In genomic region chr9:114722363-114722695, GRCh38 we compare ENCODE assay signal across 20 cellular contexts. TPM values are rescaled to one million over a fixed set of nuclear protein-coding genes. Genes with fewer than 3 reads are reported as not detected.
DNase-seq lines count a peak whose midpoint lies in the region; ATAC-seq, FAIRE-seq and TF ChIP-seq lines count a peak whose summit lies in the region.
"Had no signal": no experiment of that assay in that cellular context is flagged by ENCODE, and none has a peak within 500 bp of the region (broad histone marks: within the 10 kb centered on the region; RNA-seq: fewer than 3 reads in every experiment).

No MANE protein-coding gene starts in this region.

- H3K36me3 ChIP-seq in PC-3 (ENCODE audit: low read depth, low read length) (no peaks in the 10 kb centered on the region), hepatocyte (replicated peaks; ENCODE audit: insufficient read depth, low read depth) (no peaks in the 10 kb centered on the region)
- H3K36me3 ChIP-seq: BLaER1 treated with 17β-estradiol and CSF1 and Interleukin-3, amounts not matched to agents 10 nM and 100 nM had no signal

- no peak overlapping the region for H3K4me3 Mint-ChIP-seq in activated naive CD8-positive, alpha-beta T cell
- no peak overlapping the region for H3K4me3 Mint-ChIP-seq in activated naive CD8-positive, alpha-beta T cell treated with anti-CD3 and anti-CD28 coated beads for 36 hours
- H3K4me3 Mint-ChIP-seq in HFFc6, result peak overlapping the region; percentile 51
- H3K4me3 Mint-ChIP-seq: CD8-positive, alpha-beta T cell; T-helper 1 cell treated with Interleukin-12 subunit alpha and Interleukin-12 subunit beta and Interleukin-4 antibody, amounts not matched to agents 30 μg/mL and 1 μg/mL, for 36 hours had no signal

- POLR2A ChIA-PET in PC-3 (lab: Charles Lee; ENCODE audit: unreplicated experiment), result no interaction called here

- no peaks in the 10 kb centered on the region for H3K27me3 Mint-ChIP-seq in activated naive CD8-positive, alpha-beta T cell
- H3K27me3 Mint-ChIP-seq in activated naive CD8-positive, alpha-beta T cell treated with anti-CD3 and anti-CD28 coated beads for 36 hours, result peaks cover 4% of the 10 kb centered on the region
- peaks cover 18% of the 10 kb centered on the region for H3K27me3 Mint-ChIP-seq in HFFc6 (ENCODE audit: insufficient read depth)

- no peak for ATAC-seq in PC-3
- ATAC-seq: CD8-positive, alpha-beta T cell had no signal

- FAIRE-seq in RCC 7860 (lab: Jason Lieb, UNC), result no peak

- no TSS peak for BruUV-seq in PC-3 (replicated peaks; lab: Mats Ljungman, UMichigan)

- H3K9me2 ChIP-seq in PC-3 (replicated peaks; ENCODE audit: low read length), result no peaks in the 10 kb centered on the region
- no peaks in the 10 kb centered on the region for H3K9me2 ChIP-seq in hepatocyte (replicated peaks; ENCODE audit: insufficient read depth)

- no peaks in the 10 kb centered on the region for H3K9me3 ChIP-seq in PC-3 (ENCODE audit: low read length)
- H3K9me3 ChIP-seq in hepatocyte (ENCODE audit: low read depth), result no peaks in the 10 kb centered on the region

- H3K36me3 Mint-ChIP-seq in activated naive CD8-positive, alpha-beta T cell, result peaks cover 5% of the 10 kb centered on the region
- H3K36me3 Mint-ChIP-seq in activated naive CD8-positive, alpha-beta T cell treated with anti-CD3 and anti-CD28 coated beads for 36 hours, result peaks cover 32% of the 10 kb centered on the region
- peaks cover 11% of the 10 kb centered on the region for H3K36me3 Mint-ChIP-seq in HFFc6 (ENCODE audit: low read depth)
- H3K36me3 Mint-ChIP-seq: CD8-positive, alpha-beta T cell had no signal

- DNase-seq in activated naive CD8-positive, alpha-beta T cell treated with anti-CD3 and anti-CD28 coated beads for 36 hours, result no peak
- peak; percentile 60 for DNase-seq in HFFc6
- peak; percentile 55 for DNase-seq in PC-3
- DNase-seq in hepatocyte (ENCODE audit: low spot score), result no peak
- DNase-seq in T-helper 2 cell, result no peak
- DNase-seq in NCI-H1105 (lab: John Stamatoyannopoulos, UW), result no peak
- DNase-seq in RCC 7860 (ENCODE audit: low spot score), result no peak
- DNase-seq: Calu3; CD8-positive, alpha-beta T cell; DND-41; GDM1; H7; NCI-H1105 treated with DMSO at 0.1 percent for 48 hours; NCI-H187; NCI-H446; NCI-H526 treated with DMSO at 0.1 percent for 48 hours had no signal

- H3K4me3 ChIP-seq in PC-3 (ENCODE audit: low read length) (no peak overlapping the region), hepatocyte (no peak overlapping the region)
- H3K4me3 ChIP-seq: BLaER1 treated with 17β-estradiol and CSF1 and Interleukin-3, amounts not matched to agents 10 nM and 100 nM had no signal

- H2AFZ ChIP-seq in PC-3 (ENCODE audit: low read length) (no peak overlapping the region), hepatocyte (no peak overlapping the region)

- H3K9ac ChIP-seq in PC-3 (ENCODE audit: low read length), result peak overlapping the region; percentile 76
- H3K9ac ChIP-seq: BLaER1 treated with 17β-estradiol and CSF1 and Interleukin-3, amounts not matched to agents 10 nM and 100 nM had no signal

- peak overlapping the region; percentile 97 for H3K27ac ChIP-seq in PC-3 (ENCODE audit: low read length)
- H3K27ac ChIP-seq in hepatocyte, result peak overlapping the region; percentile 76
- H3K27ac ChIP-seq: HL-60 had no signal

- H3K27ac Mint-ChIP-seq in activated naive CD8-positive, alpha-beta T cell, result peak overlapping the region; percentile 8
- H3K27ac Mint-ChIP-seq in activated naive CD8-positive, alpha-beta T cell treated with anti-CD3 and anti-CD28 coated beads for 36 hours, result no peak overlapping the region
- H3K27ac Mint-ChIP-seq in HFFc6, result peak overlapping the region; percentile 45
- H3K27ac Mint-ChIP-seq: CD8-positive, alpha-beta T cell had no signal

- H3K4me1 Mint-ChIP-seq in activated naive CD8-positive, alpha-beta T cell (ENCODE audit: low read depth), result peaks cover 45% of the 10 kb centered on the region
- peaks cover 68% of the 10 kb centered on the region for H3K4me1 Mint-ChIP-seq in activated naive CD8-positive, alpha-beta T cell treated with anti-CD3 and anti-CD28 coated beads for 36 hours
- peaks cover 57% of the 10 kb centered on the region for H3K4me1 Mint-ChIP-seq in HFFc6 (ENCODE audit: low read depth)

- H3K4me2 ChIP-seq in PC-3 (ENCODE audit: low read length), result no peak overlapping the region; the same call in 1 of the 2 replicates
- peak overlapping the region; percentile 34 for H3K4me2 ChIP-seq in hepatocyte

- H3K9me3 Mint-ChIP-seq in activated naive CD8-positive, alpha-beta T cell (ENCODE audit: low read depth), result peaks cover 8% of the 10 kb centered on the region
- peaks cover 13% of the 10 kb centered on the region for H3K9me3 Mint-ChIP-seq in activated naive CD8-positive, alpha-beta T cell treated with anti-CD3 and anti-CD28 coated beads for 36 hours
- H3K9me3 Mint-ChIP-seq in HFFc6, result peaks cover 15% of the 10 kb centered on the region
- H3K9me3 Mint-ChIP-seq: CD8-positive, alpha-beta T cell had no signal

- CTCF ChIA-PET in PC-3 (lab: Charles Lee), result no interaction called here

- H3K79me2 ChIP-seq in PC-3 (ENCODE audit: low read length) (no peaks in the 10 kb centered on the region), hepatocyte (no peaks in the 10 kb centered on the region)

- H3F3A ChIP-seq in PC-3 (ENCODE audit: low read length, unreplicated experiment), result no peaks in the 10 kb centered on the region

- no peaks in the 10 kb centered on the region for H4K20me1 ChIP-seq in PC-3 (ENCODE audit: low read length)
- H4K20me1 ChIP-seq in hepatocyte (ENCODE audit: insufficient read depth, poor library complexity, severe bottlenecking), result no peaks in the 10 kb centered on the region
- H4K20me1 ChIP-seq: BLaER1 treated with 17β-estradiol and CSF1 and Interleukin-3, amounts not matched to agents 10 nM and 100 nM had no signal

- intact Hi-C loops in PC-3 (cut with micrococcal nuclease), result no loop called here

- WGBS in hepatocyte (ENCODE audit: low lambda C conversion rate, missing lambda C conversion rate), result 56% methylated on average over 2 of the region's 2 CpGs

- H3K4me1 ChIP-seq in PC-3 (ENCODE audit: insufficient read depth, low read length) (peaks cover 50% of the 10 kb centered on the region), hepatocyte (ENCODE audit: insufficient read depth) (peaks cover 5% of the 10 kb centered on the region)

- TF ChIP-seq CTCF in HFFc6 (IDR thresholded peaks at IDR 0.05), result no peak
- no peak for TF ChIP-seq CTCF in PC-3 (conservative IDR thresholded peaks at IDR 0.05; ENCODE audit: low read depth, low read length)
- TF ChIP-seq CTCF in hepatocyte (IDR thresholded peaks at IDR 0.05; ENCODE audit: poor library complexity), result no peak

- H3K27me3 ChIP-seq in PC-3 (ENCODE audit: low read length) (no peaks in the 10 kb centered on the region), hepatocyte (no peaks in the 10 kb centered on the region)
- H3K27me3 ChIP-seq: BLaER1 treated with 17β-estradiol and CSF1 and Interleukin-3, amounts not matched to agents 10 nM and 100 nM had no signal

RNA-seq across cellular contexts. Expression of gene TEX48, which starts 40.3 kb away (rescaled TPM):
- total RNA-seq in activated naive CD8-positive, alpha-beta T cell treated with anti-CD3 and anti-CD28 coated beads for 36 hours, result under 1 TPM; 0.70 to 0.80 TPM
- not detected for total RNA-seq in HFFc6 (2021; fragmentation: NEBNext Ultra II Directional; extraction: Animal tissue kit (Norgen Biotek cat#: 25700))
- total RNA-seq in PC-3 (2014; rRNA removed), result 2.4 TPM in 1 of 2 replicates, not detected in the other
- total RNA-seq in hepatocyte, result not detected in 2 replicates
- polyA plus RNA-seq in hepatocyte, result not detected in 2 replicates
- total RNA-seq: Calu3; CD8-positive, alpha-beta T cell; H7 had no signal

Comparison
In these comparisons a context has a peak if more than half of its experiments do, and no peak if none do; other contexts are left out.
1. DNase-seq: peak in HFFc6 (single experiment) and PC-3 (single experiment); none in activated naive CD8-positive, alpha-beta T cell treated with anti-CD3 and anti-CD28 coated beads for 36 hours (single experiment), hepatocyte (single experiment), T-helper 2 cell (0 of 5), NCI-H1105 (single experiment) and RCC 7860 (single experiment).